15 cellular contexts compared by ENCODE assay signal in the genomic region with DNA sequence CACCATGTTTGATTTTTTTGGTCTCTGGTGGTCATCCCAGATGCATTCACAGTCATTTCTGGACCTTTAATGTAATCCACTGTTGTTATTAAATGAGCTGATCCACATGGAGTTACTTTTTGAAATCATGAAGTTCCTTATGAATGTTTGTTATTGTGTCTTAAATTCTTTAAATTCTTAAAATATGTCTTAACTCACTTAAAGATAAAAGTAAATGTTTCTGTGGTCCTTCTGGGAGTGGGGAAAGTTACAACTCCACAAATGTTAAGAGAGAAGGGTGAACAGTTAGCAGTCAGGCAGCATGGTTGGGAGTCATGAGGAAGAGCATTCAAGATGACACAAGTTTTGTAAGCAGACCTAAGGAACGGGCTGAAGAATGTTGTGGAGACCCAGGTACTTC. TPM values are rescaled to one million over a fixed set of nuclear protein-coding genes. Genes with fewer than 3 reads are reported as not detected.
"Had no signal": no experiment of that assay in that cellular context is flagged by ENCODE, and none has a peak within 500 bp of the region (broad histone marks: within the 10 kb centered on the region; RNA-seq: fewer than 3 reads in every experiment).

No MANE protein-coding gene starts in this region.

- H3K27me3 Mint-ChIP-seq: naive thymus-derived CD8-positive, alpha-beta T cell; T-cell had no signal

- H3K4me1 ChIP-seq: ascending aorta, tibial nerve had no signal

- H3K27ac Mint-ChIP-seq: activated CD4-positive, alpha-beta memory T cell treated with anti-CD3 and anti-CD28 coated beads, Interleukin-2, amount 10 ng/mL, durations not matched to agents 7 days and 5 days; activated T-helper 1 cell treated with anti-CD3 and anti-CD28 coated beads, Interleukin-12 subunit alpha, Interleukin-12 subunit beta, Interleukin-2, Interleukin-4 antibody, amounts not matched to agents 30 ng/mL and 10 ng/mL and 1 ng/mL, durations not matched to agents 14 hours and 24 hours and 36 hours; naive thymus-derived CD8-positive, alpha-beta T cell; stimulated activated effector memory CD8-positive, alpha-beta T cell treated with anti-CD3 and anti-CD28 coated beads, Interleukin-12 subunit alpha, Interleukin-12 subunit beta, amount 100 ng/mL, for 72 hours; T-cell had no signal

- H3K27ac ChIP-seq: ascending aorta, neutrophil, tibial nerve had no signal

- H3K4me1 Mint-ChIP-seq: activated CD4-positive, alpha-beta memory T cell treated with anti-CD3 and anti-CD28 coated beads, Interleukin-2, amount 10 ng/mL, durations not matched to agents 7 days and 5 days; stimulated activated effector memory CD8-positive, alpha-beta T cell treated with anti-CD3 and anti-CD28 coated beads, Interleukin-12 subunit alpha, Interleukin-12 subunit beta, amount 100 ng/mL, for 72 hours; T-cell had no signal

- H3K9me3 Mint-ChIP-seq: activated CD4-positive, alpha-beta memory T cell treated with anti-CD3 and anti-CD28 coated beads, Interleukin-2, amount 10 ng/mL, durations not matched to agents 7 days and 5 days; activated T-helper 1 cell treated with anti-CD3 and anti-CD28 coated beads, Interleukin-12 subunit alpha, Interleukin-12 subunit beta, Interleukin-2, Interleukin-4 antibody, amounts not matched to agents 30 ng/mL and 10 ng/mL and 1 ng/mL, durations not matched to agents 14 hours and 24 hours and 36 hours; stimulated activated effector memory CD8-positive, alpha-beta T cell treated with anti-CD3 and anti-CD28 coated beads, Interleukin-12 subunit alpha, Interleukin-12 subunit beta, amount 100 ng/mL, for 72 hours; T-cell had no signal

- H3K36me3 Mint-ChIP-seq: stimulated activated effector memory CD8-positive, alpha-beta T cell treated with anti-CD3 and anti-CD28 coated beads, Interleukin-12 subunit alpha, Interleukin-12 subunit beta, amount 100 ng/mL, for 72 hours; T-cell had no signal

- H3K27me3 ChIP-seq: ascending aorta, tibial nerve had no signal

- H3K4me3 Mint-ChIP-seq: activated CD4-positive, alpha-beta memory T cell treated with anti-CD3 and anti-CD28 coated beads, Interleukin-2, amount 10 ng/mL, durations not matched to agents 7 days and 5 days; activated T-helper 1 cell treated with anti-CD3 and anti-CD28 coated beads, Interleukin-12 subunit alpha, Interleukin-12 subunit beta, Interleukin-2, Interleukin-4 antibody, amounts not matched to agents 30 ng/mL and 10 ng/mL and 1 ng/mL, durations not matched to agents 14 hours and 24 hours and 36 hours; naive thymus-derived CD8-positive, alpha-beta T cell; stimulated activated effector memory CD8-positive, alpha-beta T cell treated with anti-CD3 and anti-CD28 coated beads, Interleukin-12 subunit alpha, Interleukin-12 subunit beta, amount 100 ng/mL, for 72 hours; T-cell had no signal

- H3K4me3 ChIP-seq: ascending aorta, lung, mucosa of descending colon, tibial nerve had no signal

- DNase-seq: activated CD4-positive, alpha-beta memory T cell treated with anti-CD3 and anti-CD28 coated beads, Interleukin-2, amount 10 ng/mL, durations not matched to agents 7 days and 5 days; activated CD8-positive, alpha-beta memory T cell treated with anti-CD3 and anti-CD28 coated beads, Interleukin-2, amount 50 U/mL, for 48 hours; activated naive CD4-positive, alpha-beta T cell; hippocampal formation; mucosa of descending colon; naive thymus-derived CD8-positive, alpha-beta T cell; right cardiac atrium; T-cell; T1000 had no signal

- H3K36me3 ChIP-seq: ascending aorta, neutrophil, tibial nerve had no signal

- ATAC-seq: mucosa of descending colon; naive thymus-derived CD8-positive, alpha-beta T cell; right cardiac atrium; stimulated activated effector memory CD8-positive, alpha-beta T cell treated with anti-CD3 and anti-CD28 coated beads, Interleukin-12 subunit alpha, Interleukin-12 subunit beta, amount 100 ng/mL, for 72 hours; T-cell had no signal

RNA-seq across cellular contexts. Expression of a gene that starts 17.0 kb away (rescaled TPM):
- total RNA-seq: activated T-helper 1 cell treated with anti-CD3 and anti-CD28 coated beads, Interleukin-12 subunit alpha, Interleukin-12 subunit beta, Interleukin-2, Interleukin-4 antibody, amounts not matched to agents 30 ng/mL and 10 ng/mL and 1 ng/mL, durations not matched to agents 14 hours and 24 hours and 36 hours; naive thymus-derived CD8-positive, alpha-beta T cell had no signal
- polyA plus RNA-seq: naive thymus-derived CD8-positive, alpha-beta T cell had no signal
